In genomic region chr11:117208710-117209109, GRCh38 we compare ENCODE assay signal across 7 cellular contexts. TPM values are rescaled to one million over a fixed set of nuclear protein-coding genes. Genes with fewer than 3 reads are reported as not detected.
DNase-seq lines count a peak whose midpoint lies in the region; ATAC-seq, FAIRE-seq and TF ChIP-seq lines count a peak whose summit lies in the region.
"Not testable (repeated sequence)": the region's sequence is repeated elsewhere in the genome, so short reads cannot be mapped to it uniquely, and the experiment has no call there.

No MANE protein-coding gene starts in this region.

- not testable (repeated sequence) for H3K9me3 ChIP-seq in mucosa of descending colon, thoracic aorta

- not testable (repeated sequence) for H3K4me3 ChIP-seq in GM06990 (replicated peaks; ENCODE audit: low read depth, low read length); fibroblast of the aortic adventitia (ENCODE audit: low read depth, low read length); mucosa of descending colon; thoracic aorta

- not testable (repeated sequence) for H3K27me3 ChIP-seq in GM06990 (replicated peaks; ENCODE audit: control insufficient read depth, insufficient read depth, low read length); thoracic aorta (replicated peaks; ENCODE audit: insufficient read depth)

- peak; percentile 81 for FAIRE-seq in HTR-8/SVneo (lab: Jason Lieb, UNC)

- peak overlapping the region; percentile 54 for H3K27ac Mint-ChIP-seq in chondrocyte (ENCODE audit: unreplicated experiment)

- peaks cover 22% of the 10 kb centered on the region for H3K4me1 Mint-ChIP-seq in chondrocyte (ENCODE audit: low read depth)

- not testable (repeated sequence) for H3K27me3 Mint-ChIP-seq in chondrocyte (ENCODE audit: low read depth)

- TF ChIP-seq CTCF in GM06990 (IDR thresholded peaks at IDR 0.05; ENCODE audit: insufficient read depth, low read length, poor library complexity, severe bottlenecking) (peak; percentile 8), chondrocyte (IDR thresholded peaks at IDR 0.05) (peak; percentile 57), fibroblast of the aortic adventitia (IDR thresholded peaks at IDR 0.05; ENCODE audit: insufficient read depth, low read length) (peak; percentile 12)
- TF ChIP-seq CTCF in mucosa of descending colon (IDR thresholded peaks at IDR 0.05); thoracic aorta (IDR thresholded peaks at IDR 0.05): not testable (repeated sequence)

- H3K9me3 Mint-ChIP-seq in chondrocyte (ENCODE audit: low read depth) = not testable (repeated sequence)

- H3K27ac ChIP-seq in thoracic aorta = not testable (repeated sequence)

- not testable (repeated sequence) for H3K4me1 ChIP-seq in mucosa of descending colon (ENCODE audit: low read depth)
- H3K4me1 ChIP-seq in thoracic aorta (ENCODE audit: control insufficient read depth in 1 of 2, low read depth in 2 of 2) = peaks cover 5 to 25% of the 10 kb centered on the region in 2 donors

- not testable (repeated sequence) for DNase-seq in GM06990 (ENCODE audit: extremely low read depth, insufficient read length); HTR-8/SVneo (ENCODE audit: insufficient read length, low spot score); chondrocyte (ENCODE audit: low spot score); fibroblast of the aortic adventitia (ENCODE audit: low read depth); thoracic aorta (ENCODE audit: low spot score)
- DNase-seq in activated CD4-positive, alpha-beta T cell treated with anti-CD3 and anti-CD28 coated beads for 48 hours = peak; percentile 40
- peak in 2 of 3 donors; percentile 27 to 56 for DNase-seq in mucosa of descending colon

- peaks cover 31% of the 10 kb centered on the region for H3K36me3 Mint-ChIP-seq in chondrocyte (ENCODE audit: low read depth)

- intact Hi-C loops in mucosa of descending colon (cut with DNase I, micrococcal nuclease) = loop anchor here in 1 of 2 donors (5.0 kb wide), 1 partner anchor 76 kb away; no protein-coding TSS in a partner anchor

- not testable (repeated sequence) for ATAC-seq in mucosa of descending colon
- peak; percentile 1 for ATAC-seq in thoracic aorta (ENCODE audit: insufficient number of reproducible peaks, low FRiP score, low read depth)

- not testable (repeated sequence) for H3K4me3 Mint-ChIP-seq in chondrocyte (ENCODE audit: unreplicated experiment)

- H3K36me3 ChIP-seq in GM06990 (ENCODE audit: control insufficient read depth, insufficient read depth, low read length) (peaks cover 15% of the 10 kb centered on the region), thoracic aorta (peaks cover 23% of the 10 kb centered on the region)
- H3K36me3 ChIP-seq in mucosa of descending colon (ENCODE audit: low read depth) = not testable (repeated sequence)

RNA-seq across cellular contexts. Expression of gene TAGLN, which starts 9.5 kb away (rescaled TPM):
- total RNA-seq in chondrocyte (854 to 4,666 TPM (median 4,556 TPM) in 3 replicates), fibroblast of the aortic adventitia (ENCODE audit: low replicate concordance) (369 and 631 TPM in 2 replicates), mucosa of descending colon (1,000 to 10,000 TPM in 1 of 3 donors, 100 to 1,000 TPM in 2; 126 to 3,893 (median 593) TPM), thoracic aorta (over 10,000 TPM in 1 of 2 donors, 1,000 to 10,000 TPM in 1; 6,975 to 13,974 TPM)

RNA-seq across cellular contexts. Expression of gene PCSK7, which starts 23.2 kb away (rescaled TPM):
- total RNA-seq in chondrocyte (42.8 to 71.0 TPM (median 43.0 TPM) in 3 replicates), fibroblast of the aortic adventitia (ENCODE audit: low replicate concordance) (42.6 and 46.3 TPM in 2 replicates), mucosa of descending colon (100 to 1,000 TPM; 138 to 252 (median 181) TPM), thoracic aorta (10 to 100 TPM; 41.4 to 90.2 TPM)

RNA-seq across cellular contexts. Expression of gene RNF214, which starts 23.8 kb away (rescaled TPM):
- total RNA-seq in chondrocyte (21.8 to 26.1 TPM (median 24.7 TPM) in 3 replicates), fibroblast of the aortic adventitia (ENCODE audit: low replicate concordance) (15.4 and 19.3 TPM in 2 replicates), mucosa of descending colon (10 to 100 TPM; 22.0 to 38.1 (median 25.4) TPM), thoracic aorta (10 to 100 TPM; 14.6 to 21.8 TPM)

RNA-seq across cellular contexts. Expression of gene SIDT2, which starts 30.2 kb away (rescaled TPM):
- total RNA-seq in chondrocyte = 32.4 to 42.5 TPM (median 38.8 TPM) in 3 replicates
- total RNA-seq in fibroblast of the aortic adventitia (ENCODE audit: low replicate concordance) = 8.6 and 12.9 TPM in 2 replicates
- 10 to 100 TPM; 69.8 to 76.3 (median 71.4) TPM for total RNA-seq in mucosa of descending colon
- total RNA-seq in thoracic aorta = 10 to 100 TPM; 55.9 to 82.2 TPM
